ENCODE assay signal across 8 cellular contexts in the genomic region with DNA sequence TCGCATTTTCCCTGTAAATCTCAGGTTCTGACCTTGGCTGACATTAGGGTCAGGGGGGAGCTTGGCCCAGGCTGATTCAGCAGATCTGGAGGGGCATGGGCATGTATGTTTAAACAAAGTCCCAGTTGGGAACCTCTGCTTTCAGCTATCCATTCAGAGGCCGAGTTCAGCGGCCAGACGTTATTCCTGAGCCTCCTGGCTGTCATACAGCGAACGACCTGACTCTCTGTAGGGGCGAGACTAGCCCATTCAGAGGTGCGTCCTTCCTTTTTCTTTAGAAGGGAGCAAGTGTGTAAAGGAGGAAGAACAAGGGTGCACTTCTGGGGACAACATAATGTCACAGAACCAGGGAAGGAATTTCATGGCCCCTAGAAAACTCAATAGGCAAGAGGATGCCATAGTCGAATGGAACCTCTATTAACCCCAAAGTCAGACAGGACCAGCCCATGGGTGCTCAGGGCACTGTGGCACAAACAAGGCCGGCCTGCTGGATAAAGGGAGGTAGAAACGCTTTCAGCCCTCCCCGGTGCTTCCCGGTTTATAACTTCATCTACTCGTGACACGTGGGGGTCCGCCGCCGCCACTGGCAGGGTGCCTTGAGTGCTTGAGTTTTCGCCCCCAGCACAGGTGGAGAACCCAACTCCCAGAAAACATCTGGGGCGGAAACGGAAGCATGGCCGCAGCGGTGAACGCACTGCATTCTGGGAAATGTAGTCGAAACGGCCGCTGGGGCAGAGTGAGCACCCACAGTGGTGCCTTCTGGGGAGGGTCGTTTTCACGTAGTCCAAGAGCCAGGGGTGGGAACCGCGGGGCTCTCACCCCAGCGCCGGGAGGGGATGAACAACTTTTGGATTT. TPM values are rescaled to one million over a fixed set of nuclear protein-coding genes. Genes with fewer than 3 reads are reported as not detected.
DNase-seq lines count a peak whose midpoint lies in the region; ATAC-seq and TF ChIP-seq lines count a peak whose summit lies in the region.

No MANE protein-coding gene starts in this region.

- H2AFZ ChIP-seq in mesenchymal stem cell (ENCODE audit: low read depth, low read length) = peak overlapping the region; percentile 85

- peaks cover 31% of the 10 kb centered on the region for H3K4me1 Mint-ChIP-seq in activated CD8-positive, alpha-beta T cell treated with anti-CD3 and anti-CD28 coated beads, Interleukin-2, amount 10 ng/mL, durations not matched to agents 7 days and 5 days (ENCODE audit: low read depth)

- peak overlapping the region in 1 of 2 experiments; percentile 22 for H3K18ac ChIP-seq in mesenchymal stem cell (ENCODE audit: low read depth in 1 of 2, low read length in 2 of 2)

- peak overlapping the region; percentile 87 for H3K27ac Mint-ChIP-seq in activated CD8-positive, alpha-beta T cell treated with anti-CD3 and anti-CD28 coated beads, Interleukin-2, amount 10 ng/mL, durations not matched to agents 7 days and 5 days

- H3K4me3 ChIP-seq in HFF-Myc (replicated peaks; ENCODE audit: low read depth, low read length) = peak overlapping the region; percentile 30
- peak overlapping the region; percentile 27 to 71 for H3K4me3 ChIP-seq in mesenchymal stem cell (ENCODE audit: insufficient read depth in 1 of 2, low read depth in 1 of 2, low read length in 2 of 2)

- peak overlapping the region; percentile 59 for H4K91ac ChIP-seq in mesenchymal stem cell (ENCODE audit: low read length)

- no peaks in the 10 kb centered on the region for H3K79me1 ChIP-seq in mesenchymal stem cell (replicated peaks; ENCODE audit: low read length, poor library complexity, severe bottlenecking)

- H3K4ac ChIP-seq in mesenchymal stem cell (ENCODE audit: low read depth in 1 of 2, low read length in 2 of 2) = peak overlapping the region; percentile 44 to 67

- no peak overlapping the region for H2BK120ac ChIP-seq in mesenchymal stem cell (ENCODE audit: low read depth, low read length)

- ATAC-seq in activated CD8-positive, alpha-beta T cell treated with anti-CD3 and anti-CD28 coated beads, Interleukin-2, amount 10 ng/mL, durations not matched to agents 7 days and 5 days = peak; percentile 81
- no peak for ATAC-seq in GM18858 (IDR thresholded peaks at IDR 0.05; ENCODE audit: unreplicated experiment)

- peak overlapping the region; percentile 76 for H3K4me3 Mint-ChIP-seq in activated CD8-positive, alpha-beta T cell treated with anti-CD3 and anti-CD28 coated beads, Interleukin-2, amount 10 ng/mL, durations not matched to agents 7 days and 5 days

- no peak overlapping the region for H3K9ac ChIP-seq in mesenchymal stem cell (ENCODE audit: low read length)

- no peak overlapping the region for H3K14ac ChIP-seq in mesenchymal stem cell (ENCODE audit: low read length in 2 of 2)

- H3K4me1 ChIP-seq in mesenchymal stem cell (ENCODE audit: control insufficient read depth, insufficient read depth, low read depth, low read length) = peaks cover 4% of the 10 kb centered on the region

- H3K9me3 Mint-ChIP-seq in activated CD8-positive, alpha-beta T cell treated with anti-CD3 and anti-CD28 coated beads, Interleukin-2, amount 10 ng/mL, durations not matched to agents 7 days and 5 days (ENCODE audit: insufficient read depth) = no peaks in the 10 kb centered on the region

- POLR2A ChIA-PET in activated CD8-positive, alpha-beta T cell treated with anti-CD3 and anti-CD28 coated beads, Interleukin-2, amount 10 ng/mL, durations not matched to agents 7 days and 5 days (lab: Charles Lee) = no interaction called here

- H3K27ac ChIP-seq in mesenchymal stem cell (ENCODE audit: low read length, poor library complexity, severe bottlenecking) = no peak overlapping the region

- H3K4me2 ChIP-seq in mesenchymal stem cell (ENCODE audit: low read length, poor library complexity, severe bottlenecking) = peak overlapping the region; percentile 79

- CTCF ChIA-PET in activated CD8-positive, alpha-beta T cell treated with anti-CD3 and anti-CD28 coated beads, Interleukin-2, amount 10 ng/mL, durations not matched to agents 7 days and 5 days (lab: Charles Lee) = no interaction called here

- WGBS in mesenchymal stem cell = 41% methylated on average over 28 of the region's 33 CpGs

- H3K27me3 Mint-ChIP-seq in activated CD8-positive, alpha-beta T cell treated with anti-CD3 and anti-CD28 coated beads, Interleukin-2, amount 10 ng/mL, durations not matched to agents 7 days and 5 days (ENCODE audit: low read depth) = peaks cover 8% of the 10 kb centered on the region

- no peak overlapping the region for H2BK15ac ChIP-seq in mesenchymal stem cell (ENCODE audit: low read depth, poor library complexity, severe bottlenecking)

- H3K9me3 ChIP-seq in mesenchymal stem cell (ENCODE audit: control insufficient read depth, low read length) = no peaks in the 10 kb centered on the region

- DNase-seq in GM10266 (ENCODE audit: extremely low spot score) (peak; percentile 80), HFF-Myc (ENCODE audit: extremely low read depth, low read depth) (no peak), NCI-H2227 (lab: John Stamatoyannopoulos, UW; ENCODE audit: unreplicated experiment) (peak; percentile 81), mesenchymal stem cell (peak; percentile 43)
- DNase-seq in activated CD8-positive, alpha-beta T cell treated with anti-CD3 and anti-CD28 coated beads, Interleukin-2, amount 10 ng/mL, durations not matched to agents 7 days and 5 days = peak; percentile 85
- DNase-seq in effector CD8-positive, alpha-beta T cell (lab: John Stamatoyannopoulos, UW) = peak; percentile 50
- peak; percentile 55 for DNase-seq in stimulated activated CD8-positive, alpha-beta memory T cell treated with anti-CD3 and anti-CD28 coated beads, Interleukin-12 subunit alpha, Interleukin-12 subunit beta, amount 100 ng/mL, for 4 hours (ENCODE audit: low read depth)

- no peaks in the 10 kb centered on the region for H3K36me3 ChIP-seq in mesenchymal stem cell (ENCODE audit: control insufficient read depth in 1 of 2, insufficient read depth in 2 of 2, low read depth in 1 of 2, low read length in 2 of 2)

- H3K36me3 Mint-ChIP-seq in activated CD8-positive, alpha-beta T cell treated with anti-CD3 and anti-CD28 coated beads, Interleukin-2, amount 10 ng/mL, durations not matched to agents 7 days and 5 days (ENCODE audit: low read depth) = no peaks in the 10 kb centered on the region

- H3K23ac ChIP-seq in mesenchymal stem cell (ENCODE audit: low read length in 2 of 2) = no peak overlapping the region

- H4K8ac ChIP-seq in mesenchymal stem cell (ENCODE audit: low read length) = peak overlapping the region; percentile 100

- H2BK5ac ChIP-seq in mesenchymal stem cell (ENCODE audit: low read depth, low read length, poor library complexity, severe bottlenecking) = no peak overlapping the region

- TF ChIP-seq CTCF in GM10266 (IDR thresholded peaks at IDR 0.05; ENCODE audit: control insufficient read depth, insufficient read depth, low read depth, missing control alignments) = no peak
- TF ChIP-seq CTCF in HFF-Myc (IDR thresholded peaks at IDR 0.05; ENCODE audit: low read depth, low read length, missing control alignments) = no peak

- no peak overlapping the region for H2BK12ac ChIP-seq in mesenchymal stem cell (ENCODE audit: low read length in 2 of 2)

- H3K27me3 ChIP-seq in mesenchymal stem cell (ENCODE audit: control insufficient read depth in 1 of 2, insufficient read depth in 1 of 2, low read length in 2 of 2) = peaks cover 10 to 13% of the 10 kb centered on the region in 2 experiments

- H2AK5ac ChIP-seq in mesenchymal stem cell (ENCODE audit: low read length, severe bottlenecking) = peak overlapping the region; percentile 2

RNA-seq across cellular contexts. Expression of a gene that starts 33.2 kb away (rescaled TPM):
- 10 to 100 TPM; 10.1 to 11.1 TPM for total RNA-seq in activated CD8-positive, alpha-beta T cell treated with anti-CD3 and anti-CD28 coated beads, Interleukin-2, amount 10 ng/mL, durations not matched to agents 7 days and 5 days
- polyA plus RNA-seq in mesenchymal stem cell (2013, experiment 1 of 2) = 0.21 TPM
- 0.41 TPM for polyA plus RNA-seq in mesenchymal stem cell (2013, experiment 2 of 2)
